ENCODE assay signal across 19 cellular contexts in the genomic region with DNA sequence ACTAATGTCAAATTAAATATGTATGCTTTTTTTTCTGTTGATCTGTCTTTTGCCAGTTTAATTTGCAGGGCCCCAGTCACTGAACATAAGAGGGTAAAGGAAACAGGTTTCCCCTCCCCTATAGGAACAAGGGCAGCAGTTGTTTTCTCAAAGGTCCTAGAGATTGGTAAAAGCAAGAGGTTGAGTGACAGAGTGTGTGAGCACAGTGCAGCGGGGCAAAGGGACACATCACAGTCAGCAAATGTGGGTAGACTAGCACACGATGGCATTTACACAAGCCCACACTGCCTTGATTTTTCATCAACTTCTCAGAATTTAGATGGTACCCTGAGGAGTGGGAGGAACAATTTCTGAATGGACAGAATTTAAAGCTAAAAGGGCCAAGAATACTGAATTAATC.
DNase-seq lines count a peak whose midpoint lies in the region; ATAC-seq lines count a peak whose summit lies in the region.
"Had no signal": no experiment of that assay in that cellular context is flagged by ENCODE, and none has a peak within 500 bp of the region (broad histone marks: within the 10 kb centered on the region; RNA-seq: fewer than 3 reads in every experiment).

No MANE protein-coding gene starts in this region.

- intact Hi-C loops in Right ventricle myocardium inferior (cut with DNase I), result no loop called here

- peak overlapping the region; percentile 3 for H3K27ac Mint-ChIP-seq in activated naive CD8-positive, alpha-beta T cell treated with anti-CD3 and anti-CD28 coated beads, Interleukin-2, amount 50 U/mL, for 24 hours
- no peak overlapping the region for H3K27ac Mint-ChIP-seq in activated naive CD8-positive, alpha-beta T cell treated with anti-CD3 and anti-CD28 coated beads for 36 hours
- no peak overlapping the region for H3K27ac Mint-ChIP-seq in activated T-helper 17 cell treated with anti-CD3 and anti-CD28 coated beads, Interleukin-2, amount 50 U/mL, for 72 hours
- H3K27ac Mint-ChIP-seq in stimulated activated naive B cell treated with anti-CD40 and anti-IgM and Interleukin-4, amounts not matched to agents 10 μg/mL and 1 μg/mL and 100 μg/mL, for 72 hours, result no peak overlapping the region

- H3K4me3 Mint-ChIP-seq in activated naive CD8-positive, alpha-beta T cell treated with anti-CD3 and anti-CD28 coated beads, Interleukin-2, amount 50 U/mL, for 24 hours, result no peak overlapping the region
- no peak overlapping the region for H3K4me3 Mint-ChIP-seq in activated naive CD8-positive, alpha-beta T cell treated with anti-CD3 and anti-CD28 coated beads for 36 hours
- no peak overlapping the region for H3K4me3 Mint-ChIP-seq in activated T-helper 17 cell treated with anti-CD3 and anti-CD28 coated beads, Interleukin-2, amount 50 U/mL, for 72 hours
- H3K4me3 Mint-ChIP-seq in stimulated activated naive B cell treated with anti-CD40 and anti-IgM and Interleukin-4, amounts not matched to agents 10 μg/mL and 1 μg/mL and 100 μg/mL, for 72 hours, result no peak overlapping the region

- H3K4me1 Mint-ChIP-seq in activated naive CD8-positive, alpha-beta T cell treated with anti-CD3 and anti-CD28 coated beads, Interleukin-2, amount 50 U/mL, for 24 hours, result peaks cover 26% of the 10 kb centered on the region
- H3K4me1 Mint-ChIP-seq in activated naive CD8-positive, alpha-beta T cell treated with anti-CD3 and anti-CD28 coated beads for 36 hours, result peaks cover 7% of the 10 kb centered on the region
- H3K4me1 Mint-ChIP-seq in activated T-helper 17 cell treated with anti-CD3 and anti-CD28 coated beads, Interleukin-2, amount 50 U/mL, for 72 hours, result no peaks in the 10 kb centered on the region
- peaks cover 29 to 35% of the 10 kb centered on the region in 2 donors for H3K4me1 Mint-ChIP-seq in stimulated activated naive B cell treated with anti-CD40 and anti-IgM and Interleukin-4, amounts not matched to agents 10 μg/mL and 1 μg/mL and 100 μg/mL, for 72 hours

- H3K27me3 Mint-ChIP-seq in activated naive CD8-positive, alpha-beta T cell treated with anti-CD3 and anti-CD28 coated beads, Interleukin-2, amount 50 U/mL, for 24 hours, result no peaks in the 10 kb centered on the region
- peaks cover 4% of the 10 kb centered on the region for H3K27me3 Mint-ChIP-seq in activated naive CD8-positive, alpha-beta T cell treated with anti-CD3 and anti-CD28 coated beads for 36 hours
- no peaks in the 10 kb centered on the region for H3K27me3 Mint-ChIP-seq in activated T-helper 17 cell treated with anti-CD3 and anti-CD28 coated beads, Interleukin-2, amount 50 U/mL, for 72 hours
- peaks cover 0 to 4% of the 10 kb centered on the region in 2 donors for H3K27me3 Mint-ChIP-seq in stimulated activated naive B cell treated with anti-CD40 and anti-IgM and Interleukin-4, amounts not matched to agents 10 μg/mL and 1 μg/mL and 100 μg/mL, for 72 hours

- no peaks in the 10 kb centered on the region for H3K9me3 Mint-ChIP-seq in activated naive CD8-positive, alpha-beta T cell treated with anti-CD3 and anti-CD28 coated beads, Interleukin-2, amount 50 U/mL, for 24 hours
- H3K9me3 Mint-ChIP-seq in activated naive CD8-positive, alpha-beta T cell treated with anti-CD3 and anti-CD28 coated beads for 36 hours, result no peaks in the 10 kb centered on the region
- H3K9me3 Mint-ChIP-seq in activated T-helper 17 cell treated with anti-CD3 and anti-CD28 coated beads, Interleukin-2, amount 50 U/mL, for 72 hours, result no peaks in the 10 kb centered on the region
- H3K9me3 Mint-ChIP-seq in stimulated activated naive B cell treated with anti-CD40 and anti-IgM and Interleukin-4, amounts not matched to agents 10 μg/mL and 1 μg/mL and 100 μg/mL, for 72 hours, result peaks cover 0 to 1% of the 10 kb centered on the region in 2 donors

- H3K36me3 Mint-ChIP-seq in activated naive CD8-positive, alpha-beta T cell treated with anti-CD3 and anti-CD28 coated beads, Interleukin-2, amount 50 U/mL, for 24 hours (ENCODE audit: low read depth), result no peaks in the 10 kb centered on the region
- H3K36me3 Mint-ChIP-seq in activated naive CD8-positive, alpha-beta T cell treated with anti-CD3 and anti-CD28 coated beads for 36 hours, result no peaks in the 10 kb centered on the region
- H3K36me3 Mint-ChIP-seq in activated T-helper 17 cell treated with anti-CD3 and anti-CD28 coated beads, Interleukin-2, amount 50 U/mL, for 72 hours (ENCODE audit: low read depth), result no peaks in the 10 kb centered on the region
- no peaks in the 10 kb centered on the region for H3K36me3 Mint-ChIP-seq in stimulated activated naive B cell treated with anti-CD40 and anti-IgM and Interleukin-4, amounts not matched to agents 10 μg/mL and 1 μg/mL and 100 μg/mL, for 72 hours

- no peak for DNase-seq in activated naive CD8-positive, alpha-beta T cell treated with anti-CD3 and anti-CD28 coated beads, Interleukin-2, amount 50 U/mL, for 24 hours
- DNase-seq in activated naive CD8-positive, alpha-beta T cell treated with anti-CD3 and anti-CD28 coated beads for 36 hours, result no peak
- no peak for DNase-seq in stimulated activated naive B cell treated with anti-CD40 and anti-IgM and Interleukin-4, amounts not matched to agents 10 μg/mL and 1 μg/mL and 100 μg/mL, for 72 hours
- DNase-seq in Right ventricle myocardium inferior (ENCODE audit: missing footprints) (no peak), foreskin melanocyte (no peak)
- DNase-seq: ACHN, COR-L47, H7, IMR-90, Kasumi-1, NCI-H1105, NCI-H1694, NCI-H2171, NCI-H446, PC-9, SW 1271 had no signal

- peak; percentile 68 for ATAC-seq in activated naive CD8-positive, alpha-beta T cell treated with anti-CD3 and anti-CD28 coated beads, Interleukin-2, amount 50 U/mL, for 24 hours
- ATAC-seq in GM19463 (IDR thresholded peaks at IDR 0.05; ENCODE audit: unreplicated experiment) (peak; percentile 18), Right ventricle myocardium inferior (no peak), GM21737 (IDR thresholded peaks at IDR 0.05; ENCODE audit: unreplicated experiment) (no peak)
- peak; percentile 43 for ATAC-seq in activated T-helper 17 cell treated with anti-CD3 and anti-CD28 coated beads, Interleukin-2, amount 50 U/mL, for 72 hours (replicated peaks)
- ATAC-seq in stimulated activated naive B cell treated with anti-CD40 and anti-IgM and Interleukin-4, amounts not matched to agents 10 μg/mL and 1 μg/mL and 100 μg/mL, for 72 hours (replicated peaks), result peak; percentile 22 to 44

Comparison
In these comparisons a context has a peak if more than half of its experiments do, and no peak if none do; other contexts are left out.
1. ATAC-seq: peak in activated naive CD8-positive, alpha-beta T cell treated with anti-CD3 and anti-CD28 coated beads, Interleukin-2, amount 50 U/mL, for 24 hours (single experiment), GM19463 (single experiment), activated T-helper 17 cell treated with anti-CD3 and anti-CD28 coated beads, Interleukin-2, amount 50 U/mL, for 72 hours (single experiment) and stimulated activated naive B cell treated with anti-CD40 and anti-IgM and Interleukin-4, amounts not matched to agents 10 μg/mL and 1 μg/mL and 100 μg/mL, for 72 hours (2 of 2); none in Right ventricle myocardium inferior (single experiment) and GM21737 (single experiment).